8 cellular contexts compared by ENCODE assay signal in the genomic region with DNA sequence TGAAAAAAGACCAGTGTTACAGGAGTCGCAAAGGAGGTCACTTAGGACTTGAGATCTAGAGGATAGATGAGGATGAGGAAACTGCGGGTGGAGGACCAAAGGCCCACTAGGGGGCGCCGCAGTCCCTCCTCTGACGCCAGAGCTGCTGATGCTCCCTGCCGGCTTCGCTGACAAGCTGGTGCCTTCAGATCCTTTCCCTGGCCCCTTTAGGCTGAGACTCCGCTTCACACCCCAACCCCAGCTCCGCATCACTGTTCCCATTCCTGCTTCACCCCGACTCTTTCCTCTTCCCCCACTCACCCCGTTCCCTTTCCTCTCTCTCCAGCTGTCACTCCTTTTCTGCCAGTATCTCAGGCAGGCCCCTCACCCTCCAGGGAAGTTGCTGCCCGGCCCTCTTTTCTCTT. TPM values are rescaled to one million over a fixed set of nuclear protein-coding genes. Genes with fewer than 3 reads are reported as not detected.
DNase-seq lines count a peak whose midpoint lies in the region; ATAC-seq and TF ChIP-seq lines count a peak whose summit lies in the region.

No MANE protein-coding gene starts in this region.

- H3K4me2 ChIP-seq in H9 (ENCODE audit: insufficient read depth, insufficient read length, low read length) (no peak overlapping the region), mammary epithelial cell (ENCODE audit: insufficient read depth, low read depth, low read length) (no peak overlapping the region)

- peaks cover 54% of the 10 kb centered on the region for H3K27me3 Mint-ChIP-seq in H9 (ENCODE audit: low read depth)

- H2BK20ac ChIP-seq in H9 (ENCODE audit: low read depth, low read length, poor library complexity, severe bottlenecking), result no peak overlapping the region

- no peak overlapping the region for H3K9ac ChIP-seq in H9 (ENCODE audit: extremely low read depth, insufficient read length, low read length)
- no peak overlapping the region for H3K9ac ChIP-seq in mammary epithelial cell (ENCODE audit: insufficient read depth, low read length)

- no peak overlapping the region for H3K4me3 ChIP-seq in mammary epithelial cell (replicated peaks in 1 of 3; ENCODE audit: insufficient read depth in 1 of 3, low read depth in 2 of 3, low read length in 3 of 3)
- no peak overlapping the region for H3K4me3 ChIP-seq in kidney epithelial cell (ENCODE audit: low read depth, low read length)

- H3K4me1 ChIP-seq in H9 (ENCODE audit: insufficient read depth, low read length), result no peaks in the 10 kb centered on the region; the same call in 1 of the 2 replicates
- H3K4me1 ChIP-seq in mammary epithelial cell (ENCODE audit: insufficient read depth, low read length), result peaks cover 8% of the 10 kb centered on the region

- H3K23me2 ChIP-seq in H9 (ENCODE audit: insufficient read length, low read depth, low read length, poor library complexity, severe bottlenecking), result no peaks in the 10 kb centered on the region

- WGBS in H9 (ENCODE audit: extremely low coverage, insufficient read length, low lambda C conversion rate), result no CpG with 5 or more reads among the region's 12 CpGs
- WGBS in mammary epithelial cell (ENCODE audit: low coverage, missing lambda C conversion rate), result 93% methylated on average over 4 of the region's 12 CpGs

- no peak overlapping the region for H2BK12ac ChIP-seq in H9 (ENCODE audit: insufficient read length, low read depth, low read length)

- H3K14ac ChIP-seq in H9 (ENCODE audit: insufficient read depth, low read length), result no peak overlapping the region

- H2AFZ ChIP-seq in H9 (ENCODE audit: low read length), result no peak overlapping the region
- no peak overlapping the region for H2AFZ ChIP-seq in mammary epithelial cell (ENCODE audit: low read depth, low read length)

- peaks cover 9 to 10% of the 10 kb centered on the region in 2 experiments for H3K4me1 Mint-ChIP-seq in H9

- H4K8ac ChIP-seq in H9 (replicated peaks; ENCODE audit: insufficient read length, low read depth, low read length), result no peak overlapping the region

- in situ Hi-C loops in mammary epithelial cell (cut with MboI; ENCODE audit: low sequenced_read_pairs in 2 of 2), result loop anchor here in 1 of 2 donors (10.0 to 25.0 kb wide), 2 partner anchors 151 to 327 kb away; a partner anchor contains a TSS

- dilution Hi-C loops in mammary epithelial cell (cut with HindIII; ENCODE audit: low sequenced_read_pairs), result no loop called here

- H4K20me1 ChIP-seq in H9 (ENCODE audit: control insufficient read depth, insufficient read depth, insufficient read length) (no peaks in the 10 kb centered on the region), mammary epithelial cell (ENCODE audit: insufficient read depth, low read length) (no peaks in the 10 kb centered on the region)

- H3K56ac ChIP-seq in H9 (ENCODE audit: insufficient read length, low read depth, low read length), result no peak overlapping the region

- H3K79me1 ChIP-seq in H9 (ENCODE audit: insufficient read depth, low read depth, low read length, poor library complexity, severe bottlenecking), result no peaks in the 10 kb centered on the region

- peaks cover 7 to 23% (median 8%) of the 10 kb centered on the region in 3 experiments; a peak in 6 of 7 replicates for H3K36me3 Mint-ChIP-seq in H9 (ENCODE audit: insufficient read depth in 1 of 3, low read depth in 3 of 3)

- no peaks in the 10 kb centered on the region for H3K79me2 ChIP-seq in H9 (ENCODE audit: insufficient read depth, low read length)
- no peaks in the 10 kb centered on the region for H3K79me2 ChIP-seq in mammary epithelial cell (ENCODE audit: insufficient read depth, low read length)

- H3K4me3 Mint-ChIP-seq in H9, result no peak overlapping the region; a peak in 1 of 5 replicates

- no peak overlapping the region; a peak in 2 of 7 replicates for H3K27ac Mint-ChIP-seq in H9

- no peak for ATAC-seq in HG03442 (IDR thresholded peaks at IDR 0.05; ENCODE audit: unreplicated experiment)

- H3K36me3 ChIP-seq in mammary epithelial cell (ENCODE audit: insufficient read depth, low read length) (no peaks in the 10 kb centered on the region), kidney epithelial cell (ENCODE audit: control insufficient read depth, insufficient read depth, low read length) (no peaks in the 10 kb centered on the region)

- no peaks in the 10 kb centered on the region; a peak in 1 of 5 replicates for H3K9me3 Mint-ChIP-seq in H9

- H3K27me3 ChIP-seq in H9 (ENCODE audit: insufficient read depth, low read length) (peaks cover 3% of the 10 kb centered on the region; the same call in 1 of the 2 replicates), mammary epithelial cell (ENCODE audit: insufficient read depth, low read length) (no peaks in the 10 kb centered on the region), kidney epithelial cell (ENCODE audit: control insufficient read depth, insufficient read depth, low read length) (peaks cover 36% of the 10 kb centered on the region)

- H3K9me3 ChIP-seq in H9 (ENCODE audit: control insufficient read depth, low read depth, low read length), result no peaks in the 10 kb centered on the region
- H3K9me3 ChIP-seq in mammary epithelial cell (replicated peaks; ENCODE audit: insufficient read depth, low read length), result no peaks in the 10 kb centered on the region

- no peak for DNase-seq in AG09319 (ENCODE audit: extremely low read depth, low read depth)
- DNase-seq in H9, result peak; percentile 93
- DNase-seq in NCI-H446 (lab: John Stamatoyannopoulos, UW), result peak; percentile 39 to 79
- peak; percentile 81 for DNase-seq in activated CD4-positive, CD25-positive, alpha-beta regulatory T cell treated with anti-CD3 and anti-CD28 coated beads, Interleukin-2, amount 50 U/mL, for 72 hours
- peak; percentile 30 for DNase-seq in mammary epithelial cell
- no peak for DNase-seq in kidney epithelial cell (ENCODE audit: low read depth)
- DNase-seq in stimulated activated CD4-positive, alpha-beta T cell treated with anti-CD3 and anti-CD28 coated beads, Interleukin-1b, Interleukin-23, amount 100 ng/mL, for 4 hours (ENCODE audit: low read depth in 2 of 2), result peak; percentile 67 to 72

- H2BK120ac ChIP-seq in H9 (ENCODE audit: low read depth, low read length, poor library complexity, severe bottlenecking), result no peak overlapping the region

- no peak overlapping the region for H3K18ac ChIP-seq in H9 (ENCODE audit: insufficient read length, low read depth, low read length)

- no peak overlapping the region for H2BK5ac ChIP-seq in H9 (ENCODE audit: insufficient read length, low read length)

- no peak overlapping the region for H2AK5ac ChIP-seq in H9 (ENCODE audit: insufficient read length, low read length)

- H4K5ac ChIP-seq in H9 (ENCODE audit: insufficient read length, low read depth, low read length), result no peak overlapping the region

- no TSS peak for BruUV-seq in mammary epithelial cell (replicated peaks; lab: Mats Ljungman, UMichigan)

- H4K91ac ChIP-seq in H9 (ENCODE audit: insufficient read length, low read depth, low read length), result no peak overlapping the region

- H2BK15ac ChIP-seq in H9 (ENCODE audit: low read depth, low read length), result no peak overlapping the region

- CTCF ChIA-PET in mammary epithelial cell (lab: Charles Lee; ENCODE audit: low non-redundant PET), result interaction anchor here (0.6 to 1.0 kb wide), 3 partner anchors 104 to 167 kb away, joined by 3 to 8 read pairs (median 4); no protein-coding TSS in a partner anchor

- intact Hi-C loops in mammary epithelial cell (cut with micrococcal nuclease), result loop anchor here (1.0 to 5.0 kb wide), 4 partner anchors 206 to 522 kb away; no protein-coding TSS in a partner anchor

- TF ChIP-seq CTCF in AG09319 (IDR thresholded peaks at IDR 0.05; ENCODE audit: low read depth, low read length) (peak; percentile 83), H9 (conservative IDR thresholded peaks at IDR 0.05) (peak; percentile 96), mammary epithelial cell (conservative IDR thresholded peaks at IDR 0.05 in 1 of 2, IDR thresholded peaks at IDR 0.05 in 1 of 2; ENCODE audit: extremely low read depth in 1 of 2, insufficient read depth in 1 of 2, low read depth in 1 of 2, low read length in 2 of 2) (peak; percentile 76 to 86), kidney epithelial cell (IDR thresholded peaks at IDR 0.05; ENCODE audit: insufficient read depth, low read length, poor library complexity, severe bottlenecking) (peak; percentile 95)

- H3K23ac ChIP-seq in H9 (ENCODE audit: insufficient read length, low read depth, low read length), result no peak overlapping the region

- H3K4ac ChIP-seq in H9 (ENCODE audit: low read depth, low read length), result no peak overlapping the region

- H3T11ph ChIP-seq in H9 (ENCODE audit: low read length), result no peak overlapping the region

- H3K27ac ChIP-seq in H9 (ENCODE audit: insufficient read length, low read depth, low read length) (no peak overlapping the region), mammary epithelial cell (ENCODE audit: insufficient read depth, low read depth, low read length) (no peak overlapping the region)

RNA-seq across cellular contexts. Expression of a gene that starts 4.3 kb away (rescaled TPM):
- 0.09 TPM in 2 replicates for total RNA-seq in H9 (2021)
- not detected for total RNA-seq in mammary epithelial cell
- polyA plus RNA-seq in mammary epithelial cell, result not detected
- polyA minus RNA-seq in mammary epithelial cell, result not detected
- not detected in 2 replicates for total RNA-seq in kidney epithelial cell

RNA-seq across cellular contexts. Expression of a gene that starts 12.7 kb away (rescaled TPM):
- total RNA-seq in H9 (2021), result 56.2 and 57.4 TPM in 2 replicates
- total RNA-seq in mammary epithelial cell, result 10 to 100 TPM; 28.7 to 34.2 TPM
- 22.8 TPM for polyA plus RNA-seq in mammary epithelial cell
- polyA minus RNA-seq in mammary epithelial cell, result 23.9 TPM
- 32.9 and 44.3 TPM in 2 replicates for total RNA-seq in kidney epithelial cell

RNA-seq across cellular contexts. Expression of a gene that starts 15.7 kb away (rescaled TPM):
- 0.42 and 0.44 TPM in 2 replicates for total RNA-seq in H9 (2021)
- total RNA-seq in mammary epithelial cell, result not detected
- polyA plus RNA-seq in mammary epithelial cell, result not detected
- not detected for polyA minus RNA-seq in mammary epithelial cell
- 0.04 TPM in 1 of 2 replicates, not detected in the other for total RNA-seq in kidney epithelial cell

RNA-seq across cellular contexts. Expression of a gene that starts 29.9 kb away (rescaled TPM):
- total RNA-seq in H9 (2021) (3.0 and 4.6 TPM in 2 replicates), mammary epithelial cell (under 1 TPM in 1 of 2 donors, not detected in 1; under 0.01 TPM), kidney epithelial cell (0.04 and 0.07 TPM in 2 replicates)
- not detected for polyA plus RNA-seq in mammary epithelial cell
- not detected for polyA minus RNA-seq in mammary epithelial cell

RNA-seq across cellular contexts. Expression of a gene that starts 53.9 kb away (rescaled TPM):
- 5.9 and 6.2 TPM in 2 replicates for total RNA-seq in H9 (2021)
- 1 to 10 TPM; 5.8 TPM for total RNA-seq in mammary epithelial cell
- 3.5 TPM for polyA plus RNA-seq in mammary epithelial cell
- 5.6 TPM for polyA minus RNA-seq in mammary epithelial cell
- total RNA-seq in kidney epithelial cell, result 5.3 and 5.5 TPM in 2 replicates

Comparison
In these comparisons a context has a peak if more than half of its experiments do, and no peak if none do; other contexts are left out.
1. DNase-seq: peak in H9 (single experiment), NCI-H446 (2 of 2), activated CD4-positive, CD25-positive, alpha-beta regulatory T cell treated with anti-CD3 and anti-CD28 coated beads, Interleukin-2, amount 50 U/mL, for 72 hours (single experiment), mammary epithelial cell (single experiment) and stimulated activated CD4-positive, alpha-beta T cell treated with anti-CD3 and anti-CD28 coated beads, Interleukin-1b, Interleukin-23, amount 100 ng/mL, for 4 hours (2 of 2); none in AG09319 (single experiment) and kidney epithelial cell (single experiment).
2. Peak in every context shown above with its lines, with median percentiles within 50 percentile points of each other: CTCF ChIP-seq.